8 cellular contexts compared by ENCODE assay signal in genomic region chr19:52527954-52528326, GRCh38. TPM values are rescaled to one million over a fixed set of nuclear protein-coding genes. Genes with fewer than 3 reads are reported as not detected.
DNase-seq lines count a peak whose midpoint lies in the region; ATAC-seq and TF ChIP-seq lines count a peak whose summit lies in the region.

No MANE protein-coding gene starts in this region.

- H3K9me3 Mint-ChIP-seq in H9 (no peaks in the 10 kb centered on the region), endodermal cell (no peaks in the 10 kb centered on the region)

- no peak overlapping the region for H3K4ac ChIP-seq in H9 (ENCODE audit: low read depth, low read length)

- no peaks in the 10 kb centered on the region for H3K27me3 ChIP-seq in H9 (ENCODE audit: insufficient read depth, low read length)
- no peaks in the 10 kb centered on the region for H3K27me3 ChIP-seq in endodermal cell (ENCODE audit: control insufficient read depth, insufficient read depth, low read length, poor library complexity, severe bottlenecking)
- H3K27me3 ChIP-seq in mononuclear cell (ENCODE audit: insufficient read depth, low read length) = no peaks in the 10 kb centered on the region

- no peak overlapping the region for H3T11ph ChIP-seq in H9 (ENCODE audit: low read length)

- H3K9me3 ChIP-seq in H9 (ENCODE audit: control insufficient read depth, low read depth, low read length) (no peaks in the 10 kb centered on the region), endodermal cell (ENCODE audit: control insufficient read depth, low read length) (no peaks in the 10 kb centered on the region), mononuclear cell (ENCODE audit: low read depth, low read length) (no peaks in the 10 kb centered on the region)

- WGBS in H9 (ENCODE audit: extremely low coverage, insufficient read length, low lambda C conversion rate) = no CpG with 5 or more reads among the region's 23 CpGs
- 0 to 1% methylated on average over 5 to 23 of the region's 23 CpGs for WGBS in endodermal cell (ENCODE audit: insufficient coverage in 1 of 2, insufficient read length in 1 of 2), 2 experiments

- no peak overlapping the region for H2AK5ac ChIP-seq in H9 (ENCODE audit: insufficient read length, low read length)

- no peak overlapping the region for H2BK20ac ChIP-seq in H9 (ENCODE audit: low read depth, low read length, poor library complexity, severe bottlenecking)

- H4K5ac ChIP-seq in H9 (ENCODE audit: insufficient read length, low read depth, low read length) = no peak overlapping the region

- H4K91ac ChIP-seq in H9 (ENCODE audit: insufficient read length, low read depth, low read length) = no peak overlapping the region

- no peak for ATAC-seq in GM21447 (IDR thresholded peaks at IDR 0.05; ENCODE audit: unreplicated experiment)

- no peak overlapping the region for H4K8ac ChIP-seq in H9 (replicated peaks; ENCODE audit: insufficient read length, low read depth, low read length)

- H3K4me1 Mint-ChIP-seq in H9 (peaks cover 13 to 19% of the 10 kb centered on the region in 2 experiments), endodermal cell (peaks cover 11% of the 10 kb centered on the region)

- no peaks in the 10 kb centered on the region for H3K36me3 ChIP-seq in endodermal cell (ENCODE audit: control insufficient read depth, insufficient read depth, low read length)

- peak; percentile 15 for DNase-seq in CMK (ENCODE audit: low read depth)
- DNase-seq in H9 = peak; percentile 36
- peak; percentile 12 for DNase-seq in RPMI8226
- peak; percentile 64 for DNase-seq in endodermal cell
- DNase-seq in amniotic stem cell (lab: John Stamatoyannopoulos, UW) = no peak
- no peak for DNase-seq in kidney glomerular epithelial cell (lab: John Stamatoyannopoulos, UW)

- peak overlapping the region; percentile 9; the same call in 1 of the 2 replicates for H3K14ac ChIP-seq in H9 (ENCODE audit: insufficient read depth, low read length)

- no peak overlapping the region for H2BK15ac ChIP-seq in H9 (ENCODE audit: low read depth, low read length)

- no peak overlapping the region for H3K23ac ChIP-seq in H9 (ENCODE audit: insufficient read length, low read depth, low read length)

- no peak overlapping the region for H3K56ac ChIP-seq in H9 (ENCODE audit: insufficient read length, low read depth, low read length)

- peaks cover 5% of the 10 kb centered on the region for H3K79me1 ChIP-seq in H9 (ENCODE audit: insufficient read depth, low read depth, low read length, poor library complexity, severe bottlenecking)

- H4K20me1 ChIP-seq in H9 (ENCODE audit: control insufficient read depth, insufficient read depth, insufficient read length) = no peaks in the 10 kb centered on the region

- H3K4me3 ChIP-seq in endodermal cell (ENCODE audit: low read length) (peak overlapping the region; percentile 97), mononuclear cell (ENCODE audit: low read length) (peak overlapping the region; percentile 91)

- no peaks in the 10 kb centered on the region for H3K79me2 ChIP-seq in H9 (ENCODE audit: insufficient read depth, low read length)

- H2BK12ac ChIP-seq in H9 (ENCODE audit: insufficient read length, low read depth, low read length) = no peak overlapping the region

- H3K18ac ChIP-seq in H9 (ENCODE audit: insufficient read length, low read depth, low read length) = no peak overlapping the region

- H3K27me3 Mint-ChIP-seq in H9 (ENCODE audit: low read depth) (no peaks in the 10 kb centered on the region; the same call in 1 of the 2 replicates), endodermal cell (ENCODE audit: insufficient read depth) (no peaks in the 10 kb centered on the region)

- peaks cover 3% of the 10 kb centered on the region for H3K23me2 ChIP-seq in H9 (ENCODE audit: insufficient read length, low read depth, low read length, poor library complexity, severe bottlenecking)

- H3K36me3 Mint-ChIP-seq in H9 (ENCODE audit: insufficient read depth in 1 of 3, low read depth in 3 of 3) (peaks cover 0 to 3% (median 0%) of the 10 kb centered on the region in 3 experiments; a peak in 2 of 7 replicates), endodermal cell (ENCODE audit: low read depth) (peaks cover 16% of the 10 kb centered on the region)

- peak overlapping the region; percentile 81 for H3K4me2 ChIP-seq in H9 (ENCODE audit: insufficient read depth, insufficient read length, low read length)

- TF ChIP-seq CTCF in H9 (conservative IDR thresholded peaks at IDR 0.05) = no peak
- no peak for TF ChIP-seq CTCF in endodermal cell (conservative IDR thresholded peaks at IDR 0.05)

- no peak overlapping the region for H2AFZ ChIP-seq in H9 (ENCODE audit: low read length)

- H3K9ac ChIP-seq in H9 (ENCODE audit: extremely low read depth, insufficient read length, low read length) (peak overlapping the region; percentile 14), endodermal cell (ENCODE audit: extremely low read depth, low read length, poor library complexity, severe bottlenecking) (peak overlapping the region; percentile 90)

- peak overlapping the region in 2 of 3 experiments; percentile 82 to 99; a peak in 4 of 7 replicates for H3K27ac Mint-ChIP-seq in H9
- H3K27ac Mint-ChIP-seq in endodermal cell = peak overlapping the region; percentile 98

- no peaks in the 10 kb centered on the region; the same call in 1 of the 2 replicates for H3K4me1 ChIP-seq in H9 (ENCODE audit: insufficient read depth, low read length)
- H3K4me1 ChIP-seq in endodermal cell (ENCODE audit: control insufficient read depth, insufficient read depth, low read length) = no peaks in the 10 kb centered on the region
- peaks cover 22% of the 10 kb centered on the region for H3K4me1 ChIP-seq in mononuclear cell (ENCODE audit: insufficient read depth, low read length)

- H2BK5ac ChIP-seq in H9 (ENCODE audit: insufficient read length, low read length) = no peak overlapping the region

- no peak overlapping the region for H2BK120ac ChIP-seq in H9 (ENCODE audit: low read depth, low read length, poor library complexity, severe bottlenecking)

- H3K27ac ChIP-seq in H9 (ENCODE audit: insufficient read length, low read depth, low read length) (no peak overlapping the region), endodermal cell (ENCODE audit: low read depth, low read length) (no peak overlapping the region)

- peak overlapping the region; percentile 96 to 98 for H3K4me3 Mint-ChIP-seq in H9
- H3K4me3 Mint-ChIP-seq in endodermal cell = peak overlapping the region; percentile 92

RNA-seq across cellular contexts. Expression of gene ZNF808, which starts 0.5 kb away (rescaled TPM):
- total RNA-seq in H9 (2021) (33.7 and 35.7 TPM in 2 replicates), endodermal cell (10 to 100 TPM; 52.4 to 61.6 TPM), mononuclear cell (28.4 TPM)
- 6.0 TPM for polyA plus RNA-seq in endodermal cell (2013, experiment 1 of 2)
- 6.5 TPM for polyA plus RNA-seq in endodermal cell (2013, experiment 2 of 2)

RNA-seq across cellular contexts. Expression of gene ZNF701, which starts 42.1 kb away (rescaled TPM):
- total RNA-seq in H9 (2021) = 23.7 and 24.4 TPM in 2 replicates
- 10 to 100 TPM; 42.0 to 45.3 TPM for total RNA-seq in endodermal cell
- 9.3 TPM for polyA plus RNA-seq in endodermal cell (2013, experiment 1 of 2)
- 10.8 TPM for polyA plus RNA-seq in endodermal cell (2013, experiment 2 of 2)
- total RNA-seq in mononuclear cell = 9.3 TPM

Comparison
In these comparisons a context has a peak if more than half of its experiments do, and no peak if none do; other contexts are left out.
1. DNase-seq: peak in CMK (single experiment), H9 (single experiment), RPMI8226 (single experiment) and endodermal cell (single experiment); none in amniotic stem cell (single experiment) and kidney glomerular epithelial cell (single experiment).